In the genomic region with DNA sequence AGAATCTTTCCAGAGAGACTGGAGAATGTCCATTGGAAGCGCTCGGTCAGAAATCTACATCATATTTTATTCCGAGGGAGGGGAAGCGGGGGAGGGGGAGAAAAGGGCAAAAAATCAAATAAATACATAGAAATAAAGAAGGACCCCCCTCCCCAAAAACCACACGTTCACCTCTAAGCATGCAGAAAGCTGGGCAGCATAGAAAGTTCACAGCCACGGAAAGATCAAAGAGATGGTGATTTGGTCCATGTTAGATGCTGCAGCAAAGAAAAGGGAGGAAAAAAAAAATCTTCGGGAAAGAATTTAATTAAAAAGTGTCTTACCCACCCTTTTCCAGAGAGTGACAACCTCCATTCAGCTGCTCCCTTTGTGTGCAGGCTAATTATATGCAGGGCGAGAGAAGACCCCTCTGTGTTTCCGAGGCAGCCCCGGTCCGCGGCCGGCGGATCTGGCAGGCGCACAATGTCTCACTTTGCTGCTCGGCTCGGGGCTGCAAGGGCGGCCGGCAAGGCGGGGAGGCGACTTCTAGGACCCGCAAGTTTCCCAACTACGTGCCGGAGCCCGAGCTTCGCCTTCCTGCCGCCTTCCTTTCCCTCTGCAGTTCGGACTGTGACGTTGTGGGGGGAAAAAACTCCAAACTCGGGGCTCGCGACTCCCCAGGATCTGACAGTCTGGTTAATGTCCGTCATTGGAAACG, we compare ENCODE assay signal across 12 cellular contexts. TPM values are rescaled to one million over a fixed set of nuclear protein-coding genes. Genes with fewer than 3 reads are reported as not detected.
DNase-seq lines count a peak whose midpoint lies in the region; ATAC-seq, FAIRE-seq and TF ChIP-seq lines count a peak whose summit lies in the region.
"Had no signal": no experiment of that assay in that cellular context is flagged by ENCODE, and none has a peak within 500 bp of the region (broad histone marks: within the 10 kb centered on the region; RNA-seq: fewer than 3 reads in every experiment).

No MANE protein-coding gene starts in this region.

- no peaks in the 10 kb centered on the region for H3K36me3 ChIP-seq in K562 (ENCODE audit: control insufficient read depth, insufficient read depth, low read length)
- no peaks in the 10 kb centered on the region for H3K36me3 ChIP-seq in stomach

- H3K79me2 ChIP-seq in K562 (ENCODE audit: control insufficient read depth, insufficient read depth, low read length) = no peaks in the 10 kb centered on the region

- no TSS peak for BruUV-seq in K562 (replicated peaks; lab: Mats Ljungman, UMichigan)

- H3K4me3 ChIP-seq in K562 (peak overlapping the region; percentile 25), stomach (peak overlapping the region; percentile 33 to 47 (median 39))

- TF ChIP-seq EP300 in K562 (IDR thresholded peaks at IDR 0.05; ENCODE audit: low read length) (no peak), stomach (IDR thresholded peaks at IDR 0.05) (no peak)

- peak overlapping the region in 1 of 2 experiments; percentile 82; a peak in 2 of 4 replicates for H3K9ac ChIP-seq in K562 (ENCODE audit: insufficient read depth in 1 of 2, low read depth in 2 of 2, low read length in 2 of 2)

- H3K27me3 ChIP-seq in K562 (ENCODE audit: control insufficient read depth in 2 of 2, insufficient read depth in 2 of 2, low read length in 2 of 2) (peaks cover 22 to 24% of the 10 kb centered on the region in 2 experiments), stomach (peaks cover 13 to 61% (median 33%) of the 10 kb centered on the region in 3 donors)

- H3K4me2 ChIP-seq in K562 (ENCODE audit: insufficient read depth, low read length) = peak overlapping the region; percentile 62

- no peaks in the 10 kb centered on the region for H3K9me1 ChIP-seq in K562 (ENCODE audit: control insufficient read depth, insufficient read depth, low read length)

- CTCF ChIA-PET in K562 (lab: Yijun Ruan, JAX; ENCODE audit: low intra/inter-chr PET ratio) = no interaction called here

- H3K4me3 Mint-ChIP-seq in natural killer cell treated with Interleukin-12 subunit alpha and Interleukin-12 subunit beta and Interleukin-15 and Interleukin-18, amount 100 ng/mL, for 72 hours = no peak overlapping the region

- peaks cover 5% of the 10 kb centered on the region for H3K36me3 Mint-ChIP-seq in natural killer cell treated with Interleukin-12 subunit alpha and Interleukin-12 subunit beta and Interleukin-15 and Interleukin-18, amount 100 ng/mL, for 72 hours

- WGBS in K562 (ENCODE audit: insufficient coverage, low coverage, missing lambda C conversion rate) = under 1% methylated on average over 22 of the region's 34 CpGs
- 1 to 3% (median 1%) methylated on average over 28 to 34 of the region's 34 CpGs for WGBS in stomach, 5 donors

- ATAC-seq in K562 (peak; percentile 67), GM21576 (IDR thresholded peaks at IDR 0.05; ENCODE audit: unreplicated experiment) (no peak)
- ATAC-seq in natural killer cell treated with Interleukin-12 subunit alpha and Interleukin-12 subunit beta and Interleukin-15 and Interleukin-18, amount 100 ng/mL, for 72 hours = no peak

- H3K4me1 Mint-ChIP-seq in natural killer cell treated with Interleukin-12 subunit alpha and Interleukin-12 subunit beta and Interleukin-15 and Interleukin-18, amount 100 ng/mL, for 72 hours (ENCODE audit: low read depth in 2 of 2) = no peaks in the 10 kb centered on the region

- H3K27me3 Mint-ChIP-seq in natural killer cell treated with Interleukin-12 subunit alpha and Interleukin-12 subunit beta and Interleukin-15 and Interleukin-18, amount 100 ng/mL, for 72 hours = peaks cover 17 to 24% of the 10 kb centered on the region in 2 donors

- H3K27ac Mint-ChIP-seq in natural killer cell treated with Interleukin-12 subunit alpha and Interleukin-12 subunit beta and Interleukin-15 and Interleukin-18, amount 100 ng/mL, for 72 hours = no peak overlapping the region

- no peak for TF ChIP-seq POLR2A in K562 (conservative IDR thresholded peaks at IDR 0.05)
- no peak for TF ChIP-seq POLR2A in stomach (IDR thresholded peaks at IDR 0.05)

- H3K9me3 Mint-ChIP-seq in natural killer cell treated with Interleukin-12 subunit alpha and Interleukin-12 subunit beta and Interleukin-15 and Interleukin-18, amount 100 ng/mL, for 72 hours = peaks cover 6% of the 10 kb centered on the region

- no peaks in the 10 kb centered on the region for H3K9me3 ChIP-seq in K562 (replicated peaks; ENCODE audit: control insufficient read depth, insufficient read depth, low read depth, low read length)
- H3K9me3 ChIP-seq in stomach = no peaks in the 10 kb centered on the region

- DNase-seq in HuH-7 (ENCODE audit: low spot score) = peak; percentile 45
- peak in 2 of 4 experiments; percentile 8 to 11 for DNase-seq in K562 (ENCODE audit: extremely low read depth in 1 of 4, low spot score in 3 of 4)
- DNase-seq in inferior parietal cortex (ENCODE audit: extremely low spot score) = peak; percentile 17
- DNase-seq in stomach = no peak
- no peak for DNase-seq in GM10266 (ENCODE audit: extremely low spot score)
- no peak for DNase-seq in natural killer cell treated with Interleukin-12 subunit alpha and Interleukin-12 subunit beta and Interleukin-15 and Interleukin-18, amount 100 ng/mL, for 72 hours (ENCODE audit: low spot score)
- no peak for DNase-seq in NCI-H2196 treated with DMSO at 0.1 percent for 48 hours (lab: John Stamatoyannopoulos, UW; ENCODE audit: unreplicated experiment)
- DNase-seq: activated effector memory CD4-positive, alpha-beta T cell treated with Interleukin-2 at 50 U/mL for 16 hours had no signal

- peak overlapping the region; percentile 55; the same call in 1 of the 2 replicates for H2AFZ ChIP-seq in K562 (ENCODE audit: low read depth, low read length)

- no peak for FAIRE-seq in K562 (lab: Jason Lieb, UNC)
- FAIRE-seq: GM12891 had no signal

- POLR2A ChIA-PET in K562 (lab: Yijun Ruan, JAX) = interaction anchor here (0.7 kb wide), 1 partner anchor 57 kb away, joined by 4 read pairs; no protein-coding TSS in a partner anchor

- in situ Hi-C loops in K562 (cut with MboI) = no loop called here

- no peaks in the 10 kb centered on the region for H4K20me1 ChIP-seq in K562 (replicated peaks; ENCODE audit: control insufficient read depth, insufficient read depth, low read length)

- no peak overlapping the region for H3K27ac ChIP-seq in K562 (ENCODE audit: extremely low read depth, low read depth, low read length)
- H3K27ac ChIP-seq in stomach = no peak overlapping the region

- TF ChIP-seq RAD21 in K562 (CRISPR knock-in tag; conservative IDR thresholded peaks at IDR 0.05 in 1 of 2, IDR thresholded peaks at IDR 0.05 in 1 of 2) = no peak

- H3K4me1 ChIP-seq in K562 (replicated peaks in 1 of 2; ENCODE audit: control insufficient read depth in 2 of 2, insufficient read depth in 2 of 2, low read length in 2 of 2) (peaks cover 0 to 23% of the 10 kb centered on the region in 2 experiments; a peak in 2 of 5 replicates), stomach (peaks cover 0 to 26% (median 21%) of the 10 kb centered on the region in 4 donors)

- TF ChIP-seq CTCF in K562 (IDR thresholded peaks at IDR 0.05 in 2 of 3, conservative IDR thresholded peaks at IDR 0.05 in 1 of 3; ENCODE audit: insufficient read depth in 2 of 3, low read depth in 1 of 3, low read length in 3 of 3) (no peak), stomach (IDR thresholded peaks at IDR 0.05) (no peak), GM10266 (IDR thresholded peaks at IDR 0.05; ENCODE audit: control insufficient read depth, insufficient read depth, low read depth, missing control alignments) (no peak)

- intact Hi-C loops in K562 (cut with micrococcal nuclease) = no loop called here
- intact Hi-C loops in stomach (cut with DNase I; ENCODE audit: low total_unique reads) = no loop called here

TF ChIP-seq in K562, 482 proteins besides CTCF, POLR2A, EP300 and RAD21 (continues in another document):
- TF ChIP-seq XRCC4 (IDR thresholded peaks at IDR 0.05; ENCODE audit: extremely low read depth, insufficient read depth, insufficient read length) (no peak), BCOR (IDR thresholded peaks at IDR 0.05) (no peak), CREM (IDR thresholded peaks at IDR 0.05; ENCODE audit: low read depth) (no peak), CGGBP1 (CRISPR knock-in tag; IDR thresholded peaks at IDR 0.05) (no peak), RCOR1 (IDR thresholded peaks at IDR 0.05; ENCODE audit: borderline replicate concordance in 1 of 2, low read depth in 2 of 2, low read length in 2 of 2) (no peak), NONO (IDR thresholded peaks at IDR 0.05; ENCODE audit: low read depth in 2 of 2, low read length in 1 of 2) (no peak), CBX2 (IDR thresholded peaks at IDR 0.05; ENCODE audit: insufficient read depth, low read length, poor library complexity, severe bottlenecking) (no peak), HDAC8 (tag; IDR thresholded peaks at IDR 0.05) (no peak)

RNA-seq across cellular contexts. Expression of gene LRRTM1, which starts 0.6 kb away (rescaled TPM):
- 0.28 and 0.37 TPM in 2 replicates for total RNA-seq in K562 (2011; cell fraction: chromatin; rRNA removed; ENCODE audit: low replicate concordance)
- 0.26 and 0.33 TPM in 2 replicates for total RNA-seq in K562 (2011; cell fraction: nucleolus; rRNA removed)
- not detected in 2 replicates for total RNA-seq in K562 (2011; cell fraction: nucleoplasm; rRNA removed)
- total RNA-seq in K562 (2014; rRNA removed) (not detected in 2 replicates), K562 (2014; rRNA removed; fragmentation: Illumina TruSeq; extraction: Trizol) (not detected in 2 replicates), K562 (2015; rRNA removed; fragmentation: Illumina TruSeq; extraction: Trizol) (0.19 and 0.33 TPM in 2 replicates), K562 (2021) (not detected in 2 replicates), stomach (under 1 TPM in 1 of 5 donors, not detected in 4; 0.37 TPM)
- polyA plus RNA-seq in K562 (2011; rRNA removed) (0.07 TPM in 1 of 2 replicates, not detected in the other), K562 (2014; fragmentation: Illumina TruSeq; extraction: Trizol) (not detected in 2 replicates), K562 (2014; fragmentation: Nextera tagmentation; extraction: Ambion mirVana) (not detected), K562 (2014; rRNA removed) (0.04 and 0.11 TPM in 2 replicates), stomach (under 1 TPM in 1 of 3 donors, not detected in 2; 0.33 TPM)
- 0.25 TPM in 1 of 2 replicates, not detected in the other for polyA plus RNA-seq in K562 (2011; cell fraction: cytosol; rRNA removed)
- 0.74 TPM in 1 of 2 replicates, not detected in the other for polyA plus RNA-seq in K562 (2011; cell fraction: nucleus; rRNA removed)
- 0.30 and 0.39 TPM in 2 replicates for polyA plus RNA-seq in K562 (2012)
- polyA minus RNA-seq in K562 (2011; rRNA and poly(A)+ RNA removed) = not detected in 2 replicates
- polyA minus RNA-seq in K562 (2011; cell fraction: cytosol; rRNA and poly(A)+ RNA removed) = 0.38 TPM in 1 of 2 replicates, not detected in the other
- polyA minus RNA-seq in K562 (2011; cell fraction: nucleus; rRNA and poly(A)+ RNA removed) = 0.13 TPM in 1 of 2 replicates, not detected in the other
- not detected for total RNA-seq in natural killer cell treated with Interleukin-12 subunit alpha and Interleukin-12 subunit beta and Interleukin-15 and Interleukin-18, amount 100 ng/mL, for 72 hours
- total RNA-seq: renal cortical epithelial cell, subcutaneous adipose tissue had no signal

Comparison
In these comparisons a context has a peak if more than half of its experiments do, and no peak if none do; other contexts are left out.
1. DNase-seq: peak in HuH-7 (single experiment) and inferior parietal cortex (single experiment); none in stomach (single experiment), GM10266 (single experiment), natural killer cell treated with Interleukin-12 subunit alpha and Interleukin-12 subunit beta and Interleukin-15 and Interleukin-18, amount 100 ng/mL, for 72 hours (single experiment) and NCI-H2196 treated with DMSO at 0.1 percent for 48 hours (single experiment).